27 cellular contexts compared by ENCODE assay signal in the genomic region with DNA sequence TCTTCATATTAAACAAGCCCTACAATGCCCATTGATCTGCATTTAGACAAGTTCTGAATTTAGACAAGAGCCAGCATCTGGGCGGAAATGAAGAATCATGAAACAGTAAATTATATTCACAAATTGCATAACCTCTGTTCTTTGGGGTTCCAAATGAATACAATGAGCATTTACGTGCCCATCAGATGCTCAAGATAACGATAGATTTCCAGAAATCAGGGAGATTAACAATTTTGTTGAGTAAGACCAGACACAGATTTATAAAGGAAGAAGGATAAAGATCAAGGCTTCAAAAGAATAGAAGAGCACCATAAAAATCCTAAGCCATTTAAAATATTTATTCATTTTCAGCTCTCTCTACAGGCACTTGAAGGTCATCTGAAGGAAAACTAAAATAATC. TPM values are rescaled to one million over a fixed set of nuclear protein-coding genes. Genes with fewer than 3 reads are reported as not detected.
"Had no signal": no experiment of that assay in that cellular context is flagged by ENCODE, and none has a peak within 500 bp of the region (broad histone marks: within the 10 kb centered on the region; RNA-seq: fewer than 3 reads in every experiment).

No MANE protein-coding gene starts in this region.

- H3K4me1 ChIP-seq: esophagus muscularis mucosa, foreskin keratinocyte, gastroesophageal sphincter, heart left ventricle, left ventricle myocardium inferior, lower lobe of right lung had no signal

- H2AFZ ChIP-seq: hepatocyte had no signal

- DNase-seq: dermis blood vessel endothelial cell; dorsolateral prefrontal cortex; effector CD4-positive, alpha-beta T cell; effector memory CD4-positive, alpha-beta T cell; foreskin keratinocyte; heart left ventricle; hypothalamus; immature natural killer cell; islet precursor cell; kidney; kidney glomerular epithelial cell; left colon; left ventricle myocardium inferior; lower lobe of right lung; mesenchymal stem cell; mucosa of descending colon; naive B cell had no signal

- H3K4me3 ChIP-seq: coronary artery, dorsolateral prefrontal cortex, esophagus muscularis mucosa, gastroesophageal sphincter, heart left ventricle, hepatocyte, left ventricle myocardium inferior, lower lobe of right lung, mucosa of descending colon had no signal

- H3K79me2 ChIP-seq: hepatocyte had no signal

- H3K27me3 ChIP-seq: dorsolateral prefrontal cortex, esophagus muscularis mucosa, foreskin keratinocyte, gastroesophageal sphincter, heart left ventricle, hepatocyte had no signal

- H3K27ac ChIP-seq: coronary artery, dorsolateral prefrontal cortex, esophagus muscularis mucosa, foreskin keratinocyte, gastroesophageal sphincter, heart left ventricle, hepatocyte, left ventricle myocardium inferior, lower lobe of right lung had no signal

- H3K36me3 Mint-ChIP-seq: immature natural killer cell, mesothelial cell of epicardium, naive B cell had no signal

- H3K36me3 ChIP-seq: esophagus muscularis mucosa, gastroesophageal sphincter, heart left ventricle, left ventricle myocardium inferior, lower lobe of right lung had no signal

- H3K27me3 Mint-ChIP-seq: naive B cell had no signal

- H3K9me3 ChIP-seq: esophagus muscularis mucosa, gastroesophageal sphincter, lower lobe of right lung, mucosa of descending colon had no signal

- H3K27ac Mint-ChIP-seq: immature natural killer cell, mesothelial cell of epicardium, naive B cell had no signal

- ATAC-seq: foreskin keratinocyte, gastroesophageal sphincter, heart left ventricle, left colon, left lobe of liver, lower lobe of right lung, mucosa of descending colon had no signal

- H3K4me3 Mint-ChIP-seq: immature natural killer cell, mesothelial cell of epicardium, naive B cell had no signal

- H3K4me1 Mint-ChIP-seq: immature natural killer cell, naive B cell had no signal

- H3K4me2 ChIP-seq: hepatocyte had no signal

RNA-seq across cellular contexts. Expression of a gene that starts 59.7 kb away (rescaled TPM):
- total RNA-seq: endothelial cell of umbilical vein, epithelial cell of proximal tubule, fibroblast of lung, foreskin keratinocyte, left colon, left lobe of liver, left ventricle myocardium inferior, mucosa of descending colon, myocyte had no signal
- polyA plus RNA-seq: endothelial cell of umbilical vein, foreskin keratinocyte, immature natural killer cell had no signal
